In the genomic region with DNA sequence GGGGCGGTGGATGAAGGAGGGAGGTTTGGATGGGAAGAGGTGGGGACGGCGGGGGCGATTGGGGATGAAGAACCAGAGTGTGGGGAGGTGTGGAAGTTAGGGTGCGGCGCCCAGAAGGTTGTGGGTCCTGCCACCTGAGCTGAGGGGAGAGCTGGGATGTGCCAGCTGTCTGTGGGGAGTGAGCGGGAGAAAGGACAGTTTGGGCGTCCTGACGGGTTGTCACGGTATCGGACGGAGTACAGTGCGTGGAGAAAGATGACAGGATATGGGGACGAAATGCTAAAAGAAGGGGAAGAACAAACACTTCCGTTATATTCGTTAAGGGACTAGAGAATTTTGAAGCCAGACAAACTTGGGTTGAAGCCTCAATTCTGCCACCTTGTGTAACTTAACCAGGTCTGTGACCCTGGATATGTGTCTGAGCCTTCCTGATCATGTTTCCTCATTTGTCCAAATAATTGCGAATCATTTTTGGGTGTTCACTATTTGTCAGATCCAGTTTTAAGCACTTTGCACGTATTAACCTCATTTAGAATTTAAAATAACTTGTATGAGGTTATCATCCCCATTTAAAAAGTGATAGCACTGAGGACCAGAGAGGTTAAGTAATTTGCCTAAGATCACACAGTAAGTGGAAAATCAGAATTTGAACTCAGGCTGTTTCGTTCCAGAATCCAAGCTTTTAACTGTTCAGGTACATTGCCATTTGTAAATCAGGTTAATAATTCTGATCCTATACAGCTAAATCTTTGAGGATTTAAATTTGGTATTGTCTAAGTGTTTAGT, we compare ENCODE assay signal across 8 cellular contexts. TPM values are rescaled to one million over a fixed set of nuclear protein-coding genes. Genes with fewer than 3 reads are reported as not detected.
DNase-seq lines count a peak whose midpoint lies in the region; ATAC-seq, FAIRE-seq and TF ChIP-seq lines count a peak whose summit lies in the region.

No MANE protein-coding gene starts in this region.

- TF ChIP-seq CTCF in NB4 (IDR thresholded peaks at IDR 0.05; ENCODE audit: low read depth, low read length) (no peak), astrocyte (IDR thresholded peaks at IDR 0.05; ENCODE audit: insufficient read depth, low read depth, low read length) (no peak), testis (IDR thresholded peaks at IDR 0.05) (no peak)

- whole genome bisulfite sequencing in testis, 2 donors = 4 to 6% methylated on average over 19 of the region's 19 CpGs

- TF ChIP-seq POLR2A in NB4 (IDR thresholded peaks at IDR 0.05; ENCODE audit: extremely low read depth, insufficient read length) (no peak), testis (IDR thresholded peaks at IDR 0.05) (no peak)

- peak overlapping the region; percentile 93 for H3K27ac ChIP-seq in astrocyte (ENCODE audit: low read depth, low read length)
- peak overlapping the region; percentile 91 to 94 for H3K27ac ChIP-seq in testis

- peak overlapping the region; percentile 99 for H2AFZ ChIP-seq in astrocyte (ENCODE audit: low read depth, low read length)

- peak; percentile 33 for ATAC-seq in left lobe of liver

- H3K36me3 ChIP-seq in H7 (replicated peaks; ENCODE audit: control insufficient read depth, insufficient read depth, low read length) = no peaks in the 10 kb centered on the region
- no peaks in the 10 kb centered on the region for H3K36me3 ChIP-seq in astrocyte (ENCODE audit: insufficient read depth, low read length)
- H3K36me3 ChIP-seq in testis (ENCODE audit: low read depth, missing control alignments) = no peaks in the 10 kb centered on the region

- H3K9me3 ChIP-seq in astrocyte (ENCODE audit: insufficient read depth, low read depth, low read length) = no peaks in the 10 kb centered on the region
- H3K9me3 ChIP-seq in testis = no peaks in the 10 kb centered on the region

- peak overlapping the region; percentile 94 for H3K4me2 ChIP-seq in astrocyte (ENCODE audit: low read length)

- peaks cover 12% of the 10 kb centered on the region for H3K4me1 ChIP-seq in astrocyte (ENCODE audit: insufficient read depth, low read length)
- peaks cover 5% of the 10 kb centered on the region for H3K4me1 ChIP-seq in testis

- H3K27me3 Mint-ChIP-seq in astrocyte (ENCODE audit: low read depth, unreplicated experiment) = peaks cover 14% of the 10 kb centered on the region

- H3K79me2 ChIP-seq in astrocyte (ENCODE audit: insufficient read depth, low read length) = no peaks in the 10 kb centered on the region

- H3K36me3 Mint-ChIP-seq in astrocyte (ENCODE audit: low read depth, unreplicated experiment) = no peaks in the 10 kb centered on the region

- intact Hi-C loops in testis (cut with DNase I; ENCODE audit: low total_unique reads) = no loop called here

- H3K4me1 Mint-ChIP-seq in astrocyte (ENCODE audit: low read depth, unreplicated experiment) = no peaks in the 10 kb centered on the region

- H3K9ac ChIP-seq in astrocyte (ENCODE audit: low read length) = peak overlapping the region; percentile 92

- H3K27me3 ChIP-seq in H7 (ENCODE audit: control insufficient read depth, insufficient read depth, low read length) = peaks cover 49% of the 10 kb centered on the region
- H3K27me3 ChIP-seq in astrocyte (ENCODE audit: insufficient read depth, low read length) = no peaks in the 10 kb centered on the region
- no peaks in the 10 kb centered on the region for H3K27me3 ChIP-seq in testis

- H3K27ac Mint-ChIP-seq in astrocyte (ENCODE audit: unreplicated experiment) = peak overlapping the region; percentile 42

- H3K4me3 ChIP-seq in H7 (ENCODE audit: insufficient read depth, low read depth, low read length) (peak overlapping the region; percentile 69), NB4 (ENCODE audit: low read depth, low read length) (peak overlapping the region; percentile 95), astrocyte (ENCODE audit: insufficient read depth, low read depth, low read length) (peak overlapping the region; percentile 77), testis (peak overlapping the region; percentile 75 to 90)

- H4K20me1 ChIP-seq in astrocyte (ENCODE audit: insufficient read depth, low read length) = no peaks in the 10 kb centered on the region

- no peaks in the 10 kb centered on the region for H3K9me3 Mint-ChIP-seq in astrocyte (ENCODE audit: unreplicated experiment)

- FAIRE-seq in astrocyte (lab: Jason Lieb, UNC) = no peak

- H3K4me3 Mint-ChIP-seq in astrocyte (ENCODE audit: unreplicated experiment) = peak overlapping the region; percentile 91

- DNase-seq in NCI-H82 treated with DMSO at 0.1 percent for 48 hours (lab: John Stamatoyannopoulos, UW; ENCODE audit: unreplicated experiment) (peak; percentile 28), NCI-H82 (lab: John Stamatoyannopoulos, UW) (no peak), H7 (no peak), NB4 (ENCODE audit: low read depth) (peak; percentile 69), astrocyte (ENCODE audit: low read depth) (no peak), left lobe of liver (ENCODE audit: low spot score) (no peak), testis (no peak)
- DNase-seq in stimulated activated naive CD4-positive, alpha-beta T cell treated with Interleukin-2 at 50 U/mL for 16 hours (lab: John Stamatoyannopoulos, UW) = no peak

RNA-seq across cellular contexts. Expression of a gene that starts 0.7 kb away (rescaled TPM):
- total RNA-seq in H7 (2014; rRNA removed; shearing (Covaris generic)) = 9.3 and 16.3 TPM in 2 replicates
- 4.4 and 4.6 TPM in 2 replicates for total RNA-seq in astrocyte
- total RNA-seq in left lobe of liver = 3.6 TPM
- 10 to 100 TPM; 57.7 to 94.7 TPM for total RNA-seq in testis
- polyA plus RNA-seq in testis (ENCODE audit: insufficient read depth, low read depth, low replicate concordance) = 42.4 TPM

RNA-seq across cellular contexts. Expression of a gene that starts 25.4 kb away (rescaled TPM):
- 0.59 and 1.0 TPM in 2 replicates for total RNA-seq in H7 (2014; rRNA removed; shearing (Covaris generic))
- total RNA-seq in astrocyte (0.41 and 1.1 TPM in 2 replicates), left lobe of liver (386 TPM), testis (1 to 10 TPM; 5.1 to 8.0 TPM)
- 3.2 TPM for polyA plus RNA-seq in testis (ENCODE audit: insufficient read depth, low read depth, low replicate concordance)

Comparison
In these comparisons a context has a peak if more than half of its experiments do, and no peak if none do; other contexts are left out.
1. DNase-seq: peak in NCI-H82 treated with DMSO at 0.1 percent for 48 hours (single experiment) and NB4 (single experiment); none in NCI-H82 (single experiment), H7 (single experiment), astrocyte (single experiment), left lobe of liver (single experiment), testis (single experiment) and stimulated activated naive CD4-positive, alpha-beta T cell treated with Interleukin-2 at 50 U/mL for 16 hours (single experiment).
2. RNA of a gene that starts 25.4 kb away (total RNA-seq): 386 TPM in left lobe of liver (single experiment); 5.1 to 8.0 TPM in testis, 0.41 to 1.1 TPM in astrocyte and 0.59 to 1.0 TPM in H7; every median in the first group is over 10 times any median in the second.
3. Peak in every context shown above with its lines, with median percentiles within 50 percentile points of each other: H3K4me3 ChIP-seq.